8 cellular contexts compared by ENCODE assay signal in the genomic region with DNA sequence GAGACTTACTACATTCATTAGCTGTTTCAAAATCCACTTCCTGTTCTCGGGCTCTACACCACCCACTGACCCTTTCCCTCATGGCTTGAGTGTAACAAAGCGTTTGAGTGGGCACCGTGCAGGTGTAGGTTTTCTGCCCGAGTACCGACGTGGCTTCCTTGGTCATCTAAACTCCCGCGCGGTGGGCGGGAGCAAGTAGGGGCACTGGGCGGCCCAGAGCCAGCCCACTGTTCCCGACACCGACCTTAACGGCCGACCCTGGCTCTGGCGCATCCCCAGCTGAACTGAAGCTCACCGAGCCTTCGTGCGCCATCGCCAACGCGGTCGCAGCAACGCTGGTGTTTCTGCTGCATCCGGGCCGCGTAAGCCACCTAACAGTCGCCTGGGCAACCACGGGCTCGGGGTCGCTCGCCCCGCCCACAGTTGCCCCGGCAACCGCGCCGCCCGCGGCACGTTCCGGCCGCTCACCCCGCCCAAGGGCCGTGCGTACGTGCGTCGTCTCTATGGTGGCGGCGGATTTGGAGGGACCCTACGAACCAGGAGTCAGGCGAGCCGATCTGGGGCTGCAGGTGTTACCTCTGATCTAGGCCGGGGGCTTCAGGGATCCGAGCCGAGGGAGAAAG. TPM values are rescaled to one million over a fixed set of nuclear protein-coding genes. Genes with fewer than 3 reads are reported as not detected.
DNase-seq lines count a peak whose midpoint lies in the region; ATAC-seq lines count a peak whose summit lies in the region.

A gene (minus strand): TSS at position 372 of the 623 bp plus-strand sequence. CDS start 59 bp downstream, at position 313.
A gene with protein sequence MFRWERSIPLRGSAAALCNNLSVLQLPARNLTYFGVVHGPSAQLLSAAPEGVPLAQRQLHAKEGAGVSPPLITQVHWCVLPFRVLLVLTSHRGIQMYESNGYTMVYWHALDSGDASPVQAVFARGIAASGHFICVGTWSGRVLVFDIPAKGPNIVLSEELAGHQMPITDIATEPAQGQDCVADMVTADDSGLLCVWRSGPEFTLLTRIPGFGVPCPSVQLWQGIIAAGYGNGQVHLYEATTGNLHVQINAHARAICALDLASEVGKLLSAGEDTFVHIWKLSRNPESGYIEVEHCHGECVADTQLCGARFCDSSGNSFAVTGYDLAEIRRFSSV (plus strand): TSS at position 483 of the 623 bp plus-strand sequence. CDS start 424 bp downstream, outside the sequence.

- intact Hi-C loops in right cardiac atrium (cut with DNase I) (no loop called here), aorta (cut with DNase I) (no loop called here)

- no peaks in the 10 kb centered on the region for H3K36me3 ChIP-seq in rectal smooth muscle tissue (ENCODE audit: control insufficient read depth, insufficient read depth, low read length)
- no peaks in the 10 kb centered on the region for H3K36me3 ChIP-seq in aorta (ENCODE audit: control insufficient read depth in 1 of 2, insufficient read depth in 2 of 2, low read length in 1 of 2)

- H3K27me3 ChIP-seq in right cardiac atrium (ENCODE audit: control insufficient read depth, insufficient read depth) (no peaks in the 10 kb centered on the region), rectal smooth muscle tissue (ENCODE audit: control insufficient read depth, insufficient read depth, low read length) (no peaks in the 10 kb centered on the region), aorta (ENCODE audit: control insufficient read depth in 1 of 2, insufficient read depth in 2 of 2, low read length in 1 of 2) (no peaks in the 10 kb centered on the region)

- ATAC-seq in GM18498 (IDR thresholded peaks at IDR 0.05; ENCODE audit: unreplicated experiment) (peak; percentile 95), HG02884 (IDR thresholded peaks at IDR 0.05; ENCODE audit: unreplicated experiment) (peak; percentile 89), right cardiac atrium (peak; percentile 94 to 95), aorta (ENCODE audit: low FRiP score) (peak; percentile 93)

- WGBS in right cardiac atrium, result under 1% methylated on average over 56 of the region's 56 CpGs
- WGBS in aorta, 2 donors, result 0 to 1% methylated on average over 56 of the region's 56 CpGs

- no peaks in the 10 kb centered on the region for H3K4me1 ChIP-seq in right cardiac atrium (ENCODE audit: control insufficient read depth, insufficient read depth, low read length)
- H3K4me1 ChIP-seq in rectal smooth muscle tissue (ENCODE audit: control insufficient read depth, insufficient read depth, low read length), result no peaks in the 10 kb centered on the region
- no peaks in the 10 kb centered on the region for H3K4me1 ChIP-seq in aorta (ENCODE audit: control insufficient read depth in 1 of 2, insufficient read depth in 2 of 2, low read length in 2 of 2)

- peak within 1 kb of the TSS; percentile 54 for H3K4me3 ChIP-seq in right cardiac atrium (ENCODE audit: low read length)
- H3K4me3 ChIP-seq in rectal smooth muscle tissue (ENCODE audit: low read length), result peak within 1 kb of the TSS; percentile 90
- peak within 1 kb of the TSS; percentile 20 to 49 for H3K4me3 ChIP-seq in aorta (ENCODE audit: low read length in 2 of 2)

- no peaks in the 10 kb centered on the region for H3K9me3 ChIP-seq in right cardiac atrium (ENCODE audit: control insufficient read depth, low read length)
- no peaks in the 10 kb centered on the region for H3K9me3 ChIP-seq in aorta (ENCODE audit: control insufficient read depth, low read length)

- H3K9ac ChIP-seq in rectal smooth muscle tissue (ENCODE audit: low read length), result no peak within 1 kb of the TSS

- peak within 1 kb of the TSS; percentile 4 for H3K27ac ChIP-seq in right cardiac atrium (ENCODE audit: low read length)
- peak within 1 kb of the TSS; percentile 1 for H3K27ac ChIP-seq in rectal smooth muscle tissue (ENCODE audit: low read depth, low read length)
- H3K27ac ChIP-seq in aorta (ENCODE audit: low read depth in 1 of 2, low read length in 2 of 2), result no peak within 1 kb of the TSS

- peak; percentile 92 for DNase-seq in NCI-H146 treated with DMSO at 0.1 percent for 48 hours (lab: John Stamatoyannopoulos, UW; ENCODE audit: unreplicated experiment)
- DNase-seq in T-helper 1 cell, result peak; percentile 81 to 96 (median 86)
- DNase-seq in amygdala (lab: John Stamatoyannopoulos, UW), result peak in 50 of 56 donors; percentile 12 to 83 (median 60)
- DNase-seq in right cardiac atrium, result peak; percentile 92 to 96 (median 96)
- peak; percentile 92 to 95 for DNase-seq in aorta

RNA-seq across cellular contexts. Expression of the first gene that starts in this region (rescaled TPM):
- total RNA-seq in right cardiac atrium (1 to 10 TPM in 3 of 4 donors, under 1 TPM in 1; 0.88 to 1.6 (median 1.1) TPM), aorta (1 to 10 TPM; 1.4 to 3.1 TPM)
- polyA plus RNA-seq in right cardiac atrium (1.00 TPM), aorta (1 to 10 TPM; 1.3 to 4.5 TPM)

RNA-seq across cellular contexts. Expression of the second gene that starts in this region (rescaled TPM):
- total RNA-seq in right cardiac atrium, result 1 to 10 TPM; 3.4 to 4.5 (median 3.5) TPM
- 3.4 TPM for polyA plus RNA-seq in right cardiac atrium
- total RNA-seq in aorta, result 10 to 100 TPM in 1 of 2 donors, 1 to 10 TPM in 1; 6.3 to 10.2 TPM
- 10 to 100 TPM in 1 of 2 donors, 1 to 10 TPM in 1; 6.5 to 19.9 TPM for polyA plus RNA-seq in aorta

Comparison
In these comparisons a context has a peak if more than half of its experiments do, and no peak if none do; other contexts are left out.
1. H3K27ac ChIP-seq: peak in right cardiac atrium (single experiment) and rectal smooth muscle tissue (single experiment); none in aorta (0 of 2).
2. H3K4me3 ChIP-seq: peak in every context shown above with its lines; median percentile 90 in rectal smooth muscle tissue; 54 in right cardiac atrium; 34 in aorta.
3. Peak in every context shown above with its lines, with median percentiles within 50 percentile points of each other: ATAC-seq and DNase-seq.